Comparison of ENCODE assay signal across 16 cellular contexts in the genomic region with DNA sequence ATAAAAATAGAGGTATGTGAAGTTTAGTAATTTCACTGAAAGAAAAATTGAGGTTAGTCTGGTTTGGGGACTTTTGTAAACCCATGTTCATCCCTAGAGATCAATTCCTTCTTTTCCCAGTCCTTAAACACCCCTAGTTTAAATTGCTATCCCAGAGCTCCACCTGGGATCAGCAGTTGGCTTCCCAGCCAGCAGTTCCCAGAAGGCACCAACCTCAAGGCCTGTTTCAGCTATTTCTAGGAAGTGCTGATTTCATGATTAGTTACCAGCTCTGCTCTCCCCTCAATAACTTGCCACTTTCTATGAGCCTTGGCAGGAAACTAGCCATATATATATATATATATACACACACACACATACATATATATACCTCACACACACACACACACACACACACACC. TPM values are rescaled to one million over a fixed set of nuclear protein-coding genes. Genes with fewer than 3 reads are reported as not detected.
DNase-seq lines count a peak whose midpoint lies in the region; ATAC-seq and TF ChIP-seq lines count a peak whose summit lies in the region.
"Had no signal": no experiment of that assay in that cellular context is flagged by ENCODE, and none has a peak within 500 bp of the region (broad histone marks: within the 10 kb centered on the region; RNA-seq: fewer than 3 reads in every experiment).

No MANE protein-coding gene starts in this region.

- H3K4me1 ChIP-seq in subcutaneous abdominal adipose tissue (ENCODE audit: control insufficient read depth in 5 of 5, insufficient read depth in 5 of 5, low read length in 5 of 5) = peaks cover 0 to 51% (median 31%) of the 10 kb centered on the region in 5 donors
- H3K4me1 ChIP-seq: Caco-2, HAP-1 had no signal

- DNase-seq in OCI-M1 (lab: John Stamatoyannopoulos, UW) (peak; percentile 7), NCI-H524 treated with DMSO at 0.1 percent for 48 hours (lab: John Stamatoyannopoulos, UW) (no peak)
- DNase-seq in activated CD8-positive, alpha-beta memory T cell treated with anti-CD3 and anti-CD28 coated beads, Interleukin-2, amount 50 U/mL, for 48 hours = no peak
- DNase-seq: C1 segment of cervical spinal cord; Caco-2; CD4-positive, CD25-positive, alpha-beta regulatory T cell; CD8-positive, alpha-beta T cell; DMS153; DND-41; GOT3; HFFc6 had no signal

- H3K27me3 ChIP-seq in subcutaneous abdominal adipose tissue (ENCODE audit: control insufficient read depth in 5 of 5, insufficient read depth in 4 of 5, low read length in 5 of 5) = no peaks in the 10 kb centered on the region

- ATAC-seq in esophagus mucosa = no peak
- ATAC-seq: CD8-positive, alpha-beta T cell had no signal

- H3K27ac ChIP-seq in VCaP = peak overlapping the region; percentile 49
- H3K27ac ChIP-seq in subcutaneous abdominal adipose tissue (ENCODE audit: low read depth, low read length) = peak overlapping the region; percentile 61

- no peaks in the 10 kb centered on the region for H3K36me3 ChIP-seq in subcutaneous abdominal adipose tissue (ENCODE audit: control insufficient read depth in 5 of 5, insufficient read depth in 5 of 5, low read length in 5 of 5)
- H3K36me3 ChIP-seq: HAP-1 had no signal

- no peak for TF ChIP-seq CTCF in VCaP (conservative IDR thresholded peaks at IDR 0.05)

- H3K4me3 ChIP-seq in subcutaneous abdominal adipose tissue (ENCODE audit: low read depth in 1 of 5, low read length in 5 of 5) = no peak overlapping the region
- H3K4me3 ChIP-seq: HAP-1 had no signal

- no peaks in the 10 kb centered on the region for H3K9me3 ChIP-seq in subcutaneous abdominal adipose tissue (ENCODE audit: control insufficient read depth in 5 of 5, low read length in 5 of 5)
- H3K9me3 ChIP-seq: Caco-2, HAP-1 had no signal

- no peak overlapping the region for H3K9ac ChIP-seq in subcutaneous abdominal adipose tissue (ENCODE audit: low read length in 5 of 5)

RNA-seq across cellular contexts. Expression of a gene that starts 30.5 kb away (rescaled TPM):
- 1.1 TPM for total RNA-seq in esophagus mucosa
- total RNA-seq: A673; CD4-positive, CD25-positive, alpha-beta regulatory T cell; CD8-positive, alpha-beta T cell had no signal
